In genomic region chr12:43744826-43745225, GRCh38 we compare ENCODE assay signal across 5 cellular contexts.
"Had no signal": no experiment of that assay in that cellular context is flagged by ENCODE, and none has a peak within 500 bp of the region (broad histone marks: within the 10 kb centered on the region; RNA-seq: fewer than 3 reads in every experiment).

No MANE protein-coding gene starts in this region.

- FAIRE-seq: G401.6, GM12892, GM19239 had no signal

- DNase-seq: GDM1, GF-D8 had no signal
